ENCODE assay signal across 13 cellular contexts in the genomic region with DNA sequence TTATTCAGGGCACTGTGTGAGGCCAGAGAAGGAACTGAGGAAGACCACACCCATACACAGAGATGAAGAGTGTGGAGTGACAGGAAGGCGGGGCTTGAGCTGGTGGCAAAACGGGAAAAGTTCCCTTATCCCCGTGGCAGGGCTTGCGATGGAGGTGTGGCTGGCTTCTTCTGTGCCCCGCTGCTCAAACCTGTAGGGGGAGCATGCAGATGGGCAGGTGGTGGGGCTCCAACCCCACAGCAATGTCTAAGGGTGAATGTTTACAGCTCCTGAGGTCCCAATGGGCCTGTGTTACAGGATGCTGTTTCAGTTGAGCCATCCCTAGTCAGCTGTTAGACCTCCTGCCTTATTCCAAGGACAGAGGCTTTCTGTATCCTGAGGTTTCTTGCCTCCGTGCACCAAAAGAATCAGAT.
A peak's percentile ranks its signal among the peaks of the same experiment; 100 is the strongest.
DNase-seq lines count a peak whose midpoint lies in the region; ATAC-seq, FAIRE-seq and TF ChIP-seq lines count a peak whose summit lies in the region.
"Had no signal": no experiment of that assay in that cellular context is flagged by ENCODE, and none has a peak within 500 bp of the region (broad histone marks: within the 10 kb centered on the region; RNA-seq: fewer than 3 reads in every experiment).

No MANE protein-coding gene starts in this region.

- no peaks in the 10 kb centered on the region for H3K9me3 Mint-ChIP-seq in Calu3 (ENCODE audit: low read depth, unreplicated experiment)
- peaks cover 15% of the 10 kb centered on the region for H3K9me3 Mint-ChIP-seq in dendritic cell treated with granulocyte-macrophage colony-stimulating factor and Interleukin-4, amounts not matched to agents 40 ng/mL and 50 ng/mL, for 4 days
- no peaks in the 10 kb centered on the region for H3K9me3 Mint-ChIP-seq in activated naive CD8-positive, alpha-beta T cell treated with anti-CD3 and anti-CD28 coated beads, Interleukin-2, amount 50 U/mL, for 24 hours

- no peak overlapping the region for H3K9ac ChIP-seq in kidney (ENCODE audit: low read length in 2 of 2)
- H3K9ac ChIP-seq: SK-N-SH had no signal

- H3K4me1 ChIP-seq in mucosa of descending colon (ENCODE audit: low read depth) (peaks cover 67% of the 10 kb centered on the region), kidney (ENCODE audit: control insufficient read depth in 1 of 2, insufficient read depth in 1 of 2, low read depth in 1 of 2, low read length in 2 of 2) (peaks cover 18 to 31% of the 10 kb centered on the region in 2 donors)

- CTCF ChIA-PET in Calu3 (lab: Charles Lee), result no interaction called here

- H3K4me3 ChIP-seq in mucosa of descending colon (no peak overlapping the region), kidney (ENCODE audit: low read length in 2 of 2) (no peak overlapping the region)

- no peak overlapping the region for H3K4me3 Mint-ChIP-seq in Calu3 (ENCODE audit: low read depth, unreplicated experiment)
- H3K4me3 Mint-ChIP-seq in dendritic cell treated with granulocyte-macrophage colony-stimulating factor and Interleukin-4, amounts not matched to agents 40 ng/mL and 50 ng/mL, for 4 days, result peak overlapping the region; percentile 55
- no peak overlapping the region for H3K4me3 Mint-ChIP-seq in activated naive CD8-positive, alpha-beta T cell treated with anti-CD3 and anti-CD28 coated beads, Interleukin-2, amount 50 U/mL, for 24 hours
- H3K4me3 Mint-ChIP-seq: stimulated activated naive CD8-positive, alpha-beta T cell treated with anti-CD3 and anti-CD28 coated beads, Interleukin-15, Interleukin-2, amounts not matched to agents 100 ng/mL and 50 ng/mL, for 24 hours had no signal

- ATAC-seq in mucosa of descending colon, result peak; percentile 60
- ATAC-seq in activated naive CD8-positive, alpha-beta T cell treated with anti-CD3 and anti-CD28 coated beads, Interleukin-2, amount 50 U/mL, for 24 hours, result no peak

- BruUV-seq in Calu3 (replicated peaks; lab: Mats Ljungman, UMichigan), result no TSS peak

- H3K27ac ChIP-seq in kidney (ENCODE audit: low read depth in 2 of 2, low read length in 2 of 2), result peak overlapping the region in 1 of 2 donors; percentile 20

- FAIRE-seq in kidney (lab: Jason Lieb, UNC), result no peak
- FAIRE-seq: GM18507 had no signal

- H3K27me3 Mint-ChIP-seq in Calu3 (ENCODE audit: unreplicated experiment), result no peaks in the 10 kb centered on the region
- H3K27me3 Mint-ChIP-seq in dendritic cell treated with granulocyte-macrophage colony-stimulating factor and Interleukin-4, amounts not matched to agents 40 ng/mL and 50 ng/mL, for 4 days, result no peaks in the 10 kb centered on the region
- peaks cover 5% of the 10 kb centered on the region for H3K27me3 Mint-ChIP-seq in activated naive CD8-positive, alpha-beta T cell treated with anti-CD3 and anti-CD28 coated beads, Interleukin-2, amount 50 U/mL, for 24 hours
- H3K27me3 Mint-ChIP-seq: stimulated activated naive CD8-positive, alpha-beta T cell treated with anti-CD3 and anti-CD28 coated beads, Interleukin-15, Interleukin-2, amounts not matched to agents 100 ng/mL and 50 ng/mL, for 24 hours had no signal

- DNase-seq in Calu3, result peak; percentile 32
- DNase-seq in KBM-7, result peak; percentile 82
- DNase-seq in mucosa of descending colon, result peak; percentile 68 to 76 (median 72)
- no peak for DNase-seq in activated naive CD8-positive, alpha-beta T cell treated with anti-CD3 and anti-CD28 coated beads, Interleukin-2, amount 50 U/mL, for 24 hours
- DNase-seq in kidney, result no peak
- no peak for DNase-seq in NCI-H2227 (lab: John Stamatoyannopoulos, UW; ENCODE audit: unreplicated experiment)
- DNase-seq in DMS153 treated with DMSO at 0.1 percent for 48 hours (lab: John Stamatoyannopoulos, UW; ENCODE audit: unreplicated experiment), result no peak
- DNase-seq: midbrain; SK-N-SH; stimulated activated CD4-positive, alpha-beta T cell treated with anti-CD3 and anti-CD28 coated beads, Interleukin-15, amount 100 ng/mL, for 24 hours had no signal

- TF ChIP-seq CTCF in Calu3 (IDR thresholded peaks at IDR 0.05; ENCODE audit: unreplicated experiment) (no peak), mucosa of descending colon (IDR thresholded peaks at IDR 0.05) (no peak), kidney (IDR thresholded peaks at IDR 0.05; ENCODE audit: borderline replicate concordance, extremely low read depth, insufficient read depth) (no peak)

- in situ Hi-C loops in KBM-7 (cut with MboI; ENCODE audit: low pct_unique_long_range_greater_than_20kb, low sequenced_read_pairs), result no loop called here

- intact Hi-C loops in Calu3 (cut with micrococcal nuclease; ENCODE audit: unreplicated experiment), result no loop called here
- intact Hi-C loops in dendritic cell treated with granulocyte-macrophage colony-stimulating factor and Interleukin-4, amounts not matched to agents 40 ng/mL and 50 ng/mL, for 4 days (cut with micrococcal nuclease), result no loop called here
- intact Hi-C loops in mucosa of descending colon (cut with DNase I, micrococcal nuclease), result no loop called here
- intact Hi-C loops in kidney (cut with DNase I), result no loop called here

- H3K27ac Mint-ChIP-seq in Calu3 (ENCODE audit: unreplicated experiment), result no peak overlapping the region
- peak overlapping the region; percentile 88 for H3K27ac Mint-ChIP-seq in dendritic cell treated with granulocyte-macrophage colony-stimulating factor and Interleukin-4, amounts not matched to agents 40 ng/mL and 50 ng/mL, for 4 days
- H3K27ac Mint-ChIP-seq in activated naive CD8-positive, alpha-beta T cell treated with anti-CD3 and anti-CD28 coated beads, Interleukin-2, amount 50 U/mL, for 24 hours, result no peak overlapping the region
- H3K27ac Mint-ChIP-seq: stimulated activated naive CD8-positive, alpha-beta T cell treated with anti-CD3 and anti-CD28 coated beads, Interleukin-15, Interleukin-2, amounts not matched to agents 100 ng/mL and 50 ng/mL, for 24 hours had no signal

- peaks cover 25% of the 10 kb centered on the region for H3K4me1 Mint-ChIP-seq in Calu3 (ENCODE audit: low read depth, unreplicated experiment)
- peaks cover 74% of the 10 kb centered on the region for H3K4me1 Mint-ChIP-seq in dendritic cell treated with granulocyte-macrophage colony-stimulating factor and Interleukin-4, amounts not matched to agents 40 ng/mL and 50 ng/mL, for 4 days (ENCODE audit: low read depth)
- H3K4me1 Mint-ChIP-seq in activated naive CD8-positive, alpha-beta T cell treated with anti-CD3 and anti-CD28 coated beads, Interleukin-2, amount 50 U/mL, for 24 hours, result no peaks in the 10 kb centered on the region

- H3K36me3 ChIP-seq in mucosa of descending colon (ENCODE audit: low read depth), result no peaks in the 10 kb centered on the region
- H3K36me3 ChIP-seq in kidney (ENCODE audit: control insufficient read depth in 1 of 2, insufficient read depth in 2 of 2, low read length in 2 of 2), result no peaks in the 10 kb centered on the region

- H3K36me3 Mint-ChIP-seq in Calu3 (ENCODE audit: insufficient read depth, unreplicated experiment), result no peaks in the 10 kb centered on the region
- peaks cover 60% of the 10 kb centered on the region for H3K36me3 Mint-ChIP-seq in dendritic cell treated with granulocyte-macrophage colony-stimulating factor and Interleukin-4, amounts not matched to agents 40 ng/mL and 50 ng/mL, for 4 days (ENCODE audit: low read depth)
- H3K36me3 Mint-ChIP-seq in activated naive CD8-positive, alpha-beta T cell treated with anti-CD3 and anti-CD28 coated beads, Interleukin-2, amount 50 U/mL, for 24 hours (ENCODE audit: low read depth), result no peaks in the 10 kb centered on the region

- no peaks in the 10 kb centered on the region for H3K9me3 ChIP-seq in mucosa of descending colon
- no peaks in the 10 kb centered on the region for H3K9me3 ChIP-seq in kidney (ENCODE audit: control insufficient read depth in 1 of 2, low read length in 2 of 2)
- H3K9me3 ChIP-seq: SK-N-SH had no signal

Comparison
In these comparisons a context has a peak if more than half of its experiments do, and no peak if none do; other contexts are left out.
1. DNase-seq: peak in Calu3 (single experiment), KBM-7 (single experiment) and mucosa of descending colon (3 of 3); none in activated naive CD8-positive, alpha-beta T cell treated with anti-CD3 and anti-CD28 coated beads, Interleukin-2, amount 50 U/mL, for 24 hours (single experiment), kidney (single experiment), NCI-H2227 (single experiment) and DMS153 treated with DMSO at 0.1 percent for 48 hours (single experiment).